Comparison of ENCODE assay signal across 8 cellular contexts in the genomic region with DNA sequence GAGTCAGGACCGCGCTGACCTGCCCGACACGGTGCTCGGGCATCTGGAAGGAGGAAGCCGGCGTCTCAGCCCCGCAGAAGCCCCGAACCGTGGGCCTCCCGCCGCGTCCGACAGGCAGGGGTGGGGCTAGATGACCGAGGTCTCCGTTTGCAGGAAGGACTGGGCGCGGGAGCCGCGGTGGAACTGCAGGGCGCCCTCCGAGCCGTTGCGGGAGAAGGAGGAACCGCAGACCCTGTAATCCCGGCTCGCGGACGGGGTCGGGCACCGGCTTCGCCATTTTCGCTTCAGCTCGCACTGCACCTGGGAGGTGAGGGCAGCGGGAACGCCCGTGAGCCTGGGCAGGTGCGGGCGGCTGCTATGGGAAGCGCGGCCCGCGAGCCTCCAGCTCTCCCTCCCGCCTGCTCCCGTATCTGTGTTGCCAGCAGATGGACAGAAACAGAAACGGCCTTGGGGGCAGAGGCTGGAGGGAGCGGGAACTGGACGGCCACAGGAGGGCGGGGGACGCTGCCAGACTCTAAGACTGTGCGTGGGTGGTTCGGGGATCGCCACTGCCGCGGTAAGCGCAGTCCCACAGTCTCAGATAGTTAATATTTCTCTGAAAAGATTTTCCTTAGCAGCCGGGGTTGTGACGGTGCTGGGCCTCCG.
DNase-seq lines count a peak whose midpoint lies in the region; ATAC-seq and TF ChIP-seq lines count a peak whose summit lies in the region.

No MANE protein-coding gene starts in this region.

- ATAC-seq in HG02678 (IDR thresholded peaks at IDR 0.05; ENCODE audit: unreplicated experiment) (peak; percentile 54), upper lobe of left lung (ENCODE audit: low FRiP score in 2 of 2) (peak; percentile 39 to 69), HG03342 (IDR thresholded peaks at IDR 0.05; ENCODE audit: unreplicated experiment) (no peak), GM21576 (IDR thresholded peaks at IDR 0.05; ENCODE audit: unreplicated experiment) (no peak)

- TF ChIP-seq EP300 in upper lobe of left lung (IDR thresholded peaks at IDR 0.05): no peak

- peak overlapping the region; percentile 66 for H3K4me3 Mint-ChIP-seq in endodermal cell

- TF ChIP-seq POLR2A in upper lobe of left lung (IDR thresholded peaks at IDR 0.05): peak in 1 of 4 donors; percentile 41

- DNase-seq in AG09309 (ENCODE audit: low read depth): no peak
- DNase-seq in SW480 (ENCODE audit: low spot score): peak; percentile 69
- DNase-seq in endodermal cell: peak; percentile 93
- DNase-seq in upper lobe of left lung: peak; percentile 60 to 91

- H3K36me3 Mint-ChIP-seq in endodermal cell (ENCODE audit: low read depth): no peaks in the 10 kb centered on the region

- H3K9ac ChIP-seq in endodermal cell (ENCODE audit: extremely low read depth, low read length, poor library complexity, severe bottlenecking): no peak overlapping the region

- 42 to 44% methylated on average over 22 to 59 of the region's 59 CpGs for WGBS in endodermal cell (ENCODE audit: insufficient coverage in 1 of 2, insufficient read length in 1 of 2), 2 experiments
- 13 to 14% methylated on average over 51 to 59 of the region's 59 CpGs for WGBS in mesodermal cell (ENCODE audit: insufficient coverage in 2 of 2), 2 experiments
- WGBS in upper lobe of left lung, 2 donors: 6% methylated on average over 25 to 59 of the region's 59 CpGs

- H3K27ac Mint-ChIP-seq in endodermal cell: no peak overlapping the region

- H3K27ac ChIP-seq in endodermal cell (ENCODE audit: low read depth, low read length): no peak overlapping the region
- no peak overlapping the region for H3K27ac ChIP-seq in mesodermal cell (ENCODE audit: low read depth, low read length, severe bottlenecking)
- peak overlapping the region in 3 of 4 donors; percentile 19 to 74 (median 62) for H3K27ac ChIP-seq in upper lobe of left lung

- H3K36me3 ChIP-seq in endodermal cell (ENCODE audit: control insufficient read depth, insufficient read depth, low read length) (no peaks in the 10 kb centered on the region), mesodermal cell (ENCODE audit: control insufficient read depth, insufficient read depth, low read length) (no peaks in the 10 kb centered on the region), upper lobe of left lung (no peaks in the 10 kb centered on the region)

- no peaks in the 10 kb centered on the region for H3K9me3 Mint-ChIP-seq in endodermal cell

- peaks cover 9% of the 10 kb centered on the region for H3K27me3 Mint-ChIP-seq in endodermal cell (ENCODE audit: insufficient read depth)

- H3K4me1 Mint-ChIP-seq in endodermal cell: peaks cover 3% of the 10 kb centered on the region

- H3K27me3 ChIP-seq in endodermal cell (ENCODE audit: control insufficient read depth, insufficient read depth, low read length, poor library complexity, severe bottlenecking) (no peaks in the 10 kb centered on the region), upper lobe of left lung (no peaks in the 10 kb centered on the region)

- TF ChIP-seq CTCF in AG09309 (IDR thresholded peaks at IDR 0.05; ENCODE audit: control insufficient read depth, insufficient read depth, low read depth, low read length, missing control alignments) (no peak), endodermal cell (conservative IDR thresholded peaks at IDR 0.05) (peak; percentile 74), upper lobe of left lung (IDR thresholded peaks at IDR 0.05) (peak in 5 of 6 experiments; percentile 28 to 73 (median 44))

- H3K4me1 ChIP-seq in endodermal cell (ENCODE audit: control insufficient read depth, insufficient read depth, low read length) (no peaks in the 10 kb centered on the region), mesodermal cell (ENCODE audit: control insufficient read depth, insufficient read depth, low read length, poor library complexity, severe bottlenecking) (no peaks in the 10 kb centered on the region), upper lobe of left lung (peaks cover 4 to 15% (median 10%) of the 10 kb centered on the region in 4 donors)

- H3K4me3 ChIP-seq in AG09309 (ENCODE audit: control insufficient read depth, low read depth, low read length): peak overlapping the region; percentile 30
- H3K4me3 ChIP-seq in endodermal cell (ENCODE audit: low read length): peak overlapping the region; percentile 53
- peak overlapping the region; percentile 35 for H3K4me3 ChIP-seq in mesodermal cell (ENCODE audit: extremely low read depth, insufficient read depth, low read length, poor library complexity, severe bottlenecking)
- peak overlapping the region; percentile 45 to 57 (median 49) for H3K4me3 ChIP-seq in upper lobe of left lung

- H3K9me3 ChIP-seq in endodermal cell (ENCODE audit: control insufficient read depth, low read length) (no peaks in the 10 kb centered on the region), mesodermal cell (ENCODE audit: control insufficient read depth, low read length) (no peaks in the 10 kb centered on the region), upper lobe of left lung (no peaks in the 10 kb centered on the region)

Comparison
In these comparisons a context has a peak if more than half of its experiments do, and no peak if none do; other contexts are left out.
1. ATAC-seq: peak in HG02678 (single experiment) and upper lobe of left lung (2 of 2); none in HG03342 (single experiment) and GM21576 (single experiment).
2. H3K27ac ChIP-seq: peak in upper lobe of left lung (3 of 4); none in endodermal cell (single experiment) and mesodermal cell (single experiment).
3. Peak in every context shown above with its lines, with median percentiles within 50 percentile points of each other: H3K4me3 ChIP-seq.